1 cellular context compared by ENCODE assay signal in the genomic region with DNA sequence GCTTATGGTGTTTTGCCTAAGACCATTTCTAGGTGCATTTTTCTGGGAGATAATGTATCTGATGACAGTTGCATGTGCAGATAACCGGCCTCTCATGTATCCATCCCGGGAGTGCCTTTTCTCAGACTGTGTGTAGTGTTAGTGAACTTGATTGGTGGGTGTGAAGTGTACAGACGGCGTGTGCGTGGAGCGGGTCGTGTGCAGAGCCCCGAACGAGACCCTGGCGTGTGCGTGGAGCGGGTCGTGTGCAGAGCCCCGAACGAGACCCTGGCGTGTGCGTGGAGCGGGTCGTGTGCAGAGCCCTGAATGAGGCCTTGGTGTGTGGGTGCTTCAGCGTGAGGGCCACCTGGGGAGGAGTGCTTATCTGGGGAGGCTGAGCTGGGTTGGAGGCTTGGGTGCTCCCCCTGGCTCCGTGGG.
TF ChIP-seq lines count a peak whose summit lies in the region.

No MANE protein-coding gene starts in this region.

TF ChIP-seq in K562, 482 proteins besides CTCF, POLR2A, EP300 and RAD21 (continued from another document and continues in another):
- TF ChIP-seq PHB2 (IDR thresholded peaks at IDR 0.05; ENCODE audit: low read depth) = peak; percentile 32; the same call in 1 of the 2 replicates
- no peak for TF ChIP-seq TCF7L2 (IDR thresholded peaks at IDR 0.05; ENCODE audit: low read depth, low read length)
- no peak for TF ChIP-seq ZNF785 (CRISPR knock-in tag; IDR thresholded peaks at IDR 0.05)
- no peak for TF ChIP-seq CREB5 (CRISPR knock-in tag; IDR thresholded peaks at IDR 0.05)
- TF ChIP-seq SIN3A (IDR thresholded peaks at IDR 0.05; ENCODE audit: borderline replicate concordance in 2 of 2, control insufficient read depth in 1 of 2, low read depth in 2 of 2, low read length in 2 of 2) = no peak
- no peak for TF ChIP-seq ATF2 (CRISPR knock-in tag; IDR thresholded peaks at IDR 0.05)
- TF ChIP-seq CAMTA2 (CRISPR knock-in tag; conservative IDR thresholded peaks at IDR 0.05) = no peak
- peak; percentile 69 for TF ChIP-seq HMGN3 (IDR thresholded peaks at IDR 0.05; ENCODE audit: borderline replicate concordance, extremely low read depth, insufficient read length, low read depth, low read length)
- no peak for TF ChIP-seq COPS2 (conservative IDR thresholded peaks at IDR 0.05)
- no peak for TF ChIP-seq GABPA (tag; conservative IDR thresholded peaks at IDR 0.05; ENCODE audit: low read depth)
- TF ChIP-seq EZH2 (IDR thresholded peaks at IDR 0.05; ENCODE audit: borderline replicate concordance, low read depth, low read length) = no peak
- TF ChIP-seq ARID4B (CRISPR knock-in tag; IDR thresholded peaks at IDR 0.05) = no peak
- TF ChIP-seq RBM14 (IDR thresholded peaks at IDR 0.05; ENCODE audit: borderline replicate concordance, insufficient read depth, low read depth, low read length) = no peak
- peak; percentile 52; the same call in 1 of the 2 replicates for TF ChIP-seq FOXM1 (IDR thresholded peaks at IDR 0.05; ENCODE audit: low read depth)
- TF ChIP-seq FOXM1 (CRISPR knock-in tag; IDR thresholded peaks at IDR 0.05; ENCODE audit: low read depth) = no peak
- no peak for TF ChIP-seq RBFOX2 (IDR thresholded peaks at IDR 0.05; ENCODE audit: low read depth, low read length)
- no peak for TF ChIP-seq GTF2A2 (tag; IDR thresholded peaks at IDR 0.05)
- no peak for TF ChIP-seq SUPT5H (IDR thresholded peaks at IDR 0.05)
- no peak for TF ChIP-seq KDM2B (CRISPR knock-in tag; IDR thresholded peaks at IDR 0.05)
- no peak for TF ChIP-seq ZNF212 (CRISPR knock-in tag; IDR thresholded peaks at IDR 0.05)
- no peak for TF ChIP-seq ZNF121 (CRISPR knock-in tag; conservative IDR thresholded peaks at IDR 0.05)
- TF ChIP-seq ZNF79 (CRISPR knock-in tag; IDR thresholded peaks at IDR 0.05; ENCODE audit: low read depth) = no peak
- TF ChIP-seq, protein P1, sequence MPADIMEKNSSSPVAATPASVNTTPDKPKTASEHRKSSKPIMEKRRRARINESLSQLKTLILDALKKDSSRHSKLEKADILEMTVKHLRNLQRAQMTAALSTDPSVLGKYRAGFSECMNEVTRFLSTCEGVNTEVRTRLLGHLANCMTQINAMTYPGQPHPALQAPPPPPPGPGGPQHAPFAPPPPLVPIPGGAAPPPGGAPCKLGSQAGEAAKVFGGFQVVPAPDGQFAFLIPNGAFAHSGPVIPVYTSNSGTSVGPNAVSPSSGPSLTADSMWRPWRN (IDR thresholded peaks at IDR 0.05; ENCODE audit: low read depth) = 0 out of 2 replicates have a peak, but pooled peaks have one; percentile 36
- TF ChIP-seq MCM3 (IDR thresholded peaks at IDR 0.05) = no peak
- no peak for TF ChIP-seq ID3 (CRISPR knock-in tag; IDR thresholded peaks at IDR 0.05)
- no peak for TF ChIP-seq ID3 (tag; IDR thresholded peaks at IDR 0.05)
- TF ChIP-seq ZNF134 (CRISPR knock-in tag; conservative IDR thresholded peaks at IDR 0.05) = no peak
- peak; percentile 87; the same call in 1 of the 2 replicates for TF ChIP-seq TARDBP (IDR thresholded peaks at IDR 0.05)
- no peak for TF ChIP-seq ETV1 (tag; conservative IDR thresholded peaks at IDR 0.05; ENCODE audit: low read depth)
- no peak for TF ChIP-seq ZNF143 (CRISPR knock-in tag; IDR thresholded peaks at IDR 0.05)
- no peak for TF ChIP-seq SRSF7 (optimal IDR thresholded peaks at IDR 0.05; ENCODE audit: low read depth, low read length)
- TF ChIP-seq GTF2E2 (tag; IDR thresholded peaks at IDR 0.05) = no peak
- TF ChIP-seq, protein P2, sequence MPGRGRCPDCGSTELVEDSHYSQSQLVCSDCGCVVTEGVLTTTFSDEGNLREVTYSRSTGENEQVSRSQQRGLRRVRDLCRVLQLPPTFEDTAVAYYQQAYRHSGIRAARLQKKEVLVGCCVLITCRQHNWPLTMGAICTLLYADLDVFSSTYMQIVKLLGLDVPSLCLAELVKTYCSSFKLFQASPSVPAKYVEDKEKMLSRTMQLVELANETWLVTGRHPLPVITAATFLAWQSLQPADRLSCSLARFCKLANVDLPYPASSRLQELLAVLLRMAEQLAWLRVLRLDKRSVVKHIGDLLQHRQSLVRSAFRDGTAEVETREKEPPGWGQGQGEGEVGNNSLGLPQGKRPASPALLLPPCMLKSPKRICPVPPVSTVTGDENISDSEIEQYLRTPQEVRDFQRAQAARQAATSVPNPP (IDR thresholded peaks at IDR 0.05; ENCODE audit: borderline replicate concordance, insufficient read depth, insufficient read length) = no peak
- no peak for TF ChIP-seq ZNF253 (CRISPR knock-in tag; conservative IDR thresholded peaks at IDR 0.05)
- no peak for TF ChIP-seq HLTF (IDR thresholded peaks at IDR 0.05)
- peak; percentile 72 for TF ChIP-seq LEF1 (IDR thresholded peaks at IDR 0.05)
- TF ChIP-seq ERF (CRISPR knock-in tag; IDR thresholded peaks at IDR 0.05) = no peak
- no peak for TF ChIP-seq IRF9 (tag; IDR thresholded peaks at IDR 0.05)
- no peak for TF ChIP-seq ESRRB (CRISPR knock-in tag; IDR thresholded peaks at IDR 0.05; ENCODE audit: borderline replicate concordance)
- TF ChIP-seq MXD1 (CRISPR knock-in tag; IDR thresholded peaks at IDR 0.05; ENCODE audit: borderline replicate concordance, poor library complexity, severe bottlenecking) = no peak
- TF ChIP-seq ILK (tag; IDR thresholded peaks at IDR 0.05; ENCODE audit: borderline replicate concordance, low read depth) = no peak
- no peak for TF ChIP-seq PCBP2 (IDR thresholded peaks at IDR 0.05; ENCODE audit: low read depth, low read length, poor library complexity, severe bottlenecking)
- no peak for TF ChIP-seq BACH1 (tag; IDR thresholded peaks at IDR 0.05)
- no peak; a peak in 1 of 4 replicates for TF ChIP-seq ARNT (IDR thresholded peaks at IDR 0.05)
- peak; percentile 62 for TF ChIP-seq L3MBTL2 (IDR thresholded peaks at IDR 0.05)
- peak; percentile 59; the same call in 1 of the 2 replicates for TF ChIP-seq ZEB2 (IDR thresholded peaks at IDR 0.05)
- no peak for TF ChIP-seq THAP7 (CRISPR knock-in tag; IDR thresholded peaks at IDR 0.05)
- TF ChIP-seq DPF2 (IDR thresholded peaks at IDR 0.05) = peak; percentile 87
